ENCODE assay signal across 9 cellular contexts in genomic region chr13:34162545-34162936, GRCh38.
DNase-seq lines count a peak whose midpoint lies in the region; ATAC-seq and TF ChIP-seq lines count a peak whose summit lies in the region.
"Had no signal": no experiment of that assay in that cellular context is flagged by ENCODE, and none has a peak within 500 bp of the region (broad histone marks: within the 10 kb centered on the region; RNA-seq: fewer than 3 reads in every experiment).

No MANE protein-coding gene starts in this region.

- 0 out of 2 replicates have a peak overlapping the region, but pooled peaks have one; percentile 26 for H3K4me2 ChIP-seq in SK-N-SH

- intact Hi-C loops in upper lobe of right lung (cut with DNase I): no loop called here

- no peaks in the 10 kb centered on the region for H3K79me2 ChIP-seq in SK-N-SH (ENCODE audit: insufficient read depth)

- no peak overlapping the region for H3K4me3 Mint-ChIP-seq in mesothelial cell of epicardium
- H3K4me3 Mint-ChIP-seq: activated CD4-positive, alpha-beta memory T cell treated with anti-CD3 and anti-CD28 coated beads, Interleukin-2, amount 10 ng/mL, durations not matched to agents 7 days and 5 days had no signal

- TF ChIP-seq EP300 in SK-N-SH (IDR thresholded peaks at IDR 0.05; ENCODE audit: borderline replicate concordance in 1 of 2, low read depth in 1 of 2, low read length in 1 of 2): no peak

- no peaks in the 10 kb centered on the region for H3K27me3 Mint-ChIP-seq in mesothelial cell of epicardium (ENCODE audit: low read depth)

- ATAC-seq in SK-N-SH treated with all-trans-retinoic acid at 6 μM for 48 hours: no peak
- peak; percentile 69 for ATAC-seq in upper lobe of right lung

- DNase-seq in SK-N-SH (no peak), dedifferentiated amniotic fluid mesenchymal stem cell (ENCODE audit: extremely low spot score) (peak; percentile 37), mesothelial cell of epicardium (ENCODE audit: low spot score in 2 of 2, unreplicated experiment in 2 of 2) (no peak), upper lobe of right lung (no peak), D341Med (ENCODE audit: low spot score) (no peak), NCI-H345 treated with DMSO at 0.1 percent for 48 hours (lab: John Stamatoyannopoulos, UW; ENCODE audit: unreplicated experiment) (no peak), NCI-H446 treated with DMSO at 0.1 percent for 48 hours (lab: John Stamatoyannopoulos, UW) (no peak)
- DNase-seq: activated CD4-positive, alpha-beta memory T cell treated with anti-CD3 and anti-CD28 coated beads, Interleukin-2, amount 10 ng/mL, durations not matched to agents 7 days and 5 days had no signal

- H3K4me1 ChIP-seq in SK-N-SH (ENCODE audit: control insufficient read depth in 1 of 2, insufficient read depth in 2 of 2, low read depth in 1 of 2, low read length in 1 of 2) (peaks cover 0 to 23% of the 10 kb centered on the region in 2 experiments; a peak in 2 of 4 replicates), upper lobe of right lung (peaks cover 4% of the 10 kb centered on the region)

- H3K9ac ChIP-seq in SK-N-SH: 0 out of 2 replicates have a peak overlapping the region, but pooled peaks have one; percentile 18

- no peak for TF ChIP-seq RAD21 in SK-N-SH (IDR thresholded peaks at IDR 0.05; ENCODE audit: low read length)

- 64% methylated on average over 3 of the region's 3 CpGs for WGBS in SK-N-SH (ENCODE audit: low lambda C conversion rate)

- CTCF ChIA-PET in SK-N-SH (lab: Yijun Ruan, JAX): interaction anchor here (0.8 kb wide), 1 partner anchor 20 kb away, joined by 4 read pairs; no protein-coding TSS in a partner anchor

- H3K27ac Mint-ChIP-seq in mesothelial cell of epicardium: peak overlapping the region; percentile 27
- H3K27ac Mint-ChIP-seq: activated CD4-positive, alpha-beta memory T cell treated with anti-CD3 and anti-CD28 coated beads, Interleukin-2, amount 10 ng/mL, durations not matched to agents 7 days and 5 days had no signal

- H3K27ac ChIP-seq in SK-N-SH (ENCODE audit: low read depth in 2 of 2, low read length in 1 of 2) (peak overlapping the region; percentile 55 to 60), upper lobe of right lung (peak overlapping the region; percentile 28)

- H3K9me2 ChIP-seq in SK-N-SH: no peaks in the 10 kb centered on the region

- H4K20me1 ChIP-seq in SK-N-SH (ENCODE audit: insufficient read depth): no peaks in the 10 kb centered on the region

- no peaks in the 10 kb centered on the region for H3K27me3 ChIP-seq in SK-N-SH (ENCODE audit: insufficient read depth)
- no peaks in the 10 kb centered on the region for H3K27me3 ChIP-seq in upper lobe of right lung

- H3K9me3 ChIP-seq in SK-N-SH (no peaks in the 10 kb centered on the region), upper lobe of right lung (no peaks in the 10 kb centered on the region)

- POLR2A ChIA-PET in SK-N-SH (lab: Yijun Ruan, JAX): no interaction called here

- H2AFZ ChIP-seq in SK-N-SH (ENCODE audit: low read depth): peak overlapping the region; percentile 84; the same call in 1 of the 2 replicates

- H3K4me1 Mint-ChIP-seq in mesothelial cell of epicardium: peaks cover 31% of the 10 kb centered on the region

- H3K4me3 ChIP-seq in SK-N-SH (ENCODE audit: low read depth in 2 of 2, low read length in 1 of 2) (no peak overlapping the region), upper lobe of right lung (peak overlapping the region; percentile 12)

- H3F3A ChIP-seq in SK-N-SH (replicated peaks; ENCODE audit: insufficient read depth): no peaks in the 10 kb centered on the region

- H3K36me3 ChIP-seq in SK-N-SH (replicated peaks in 1 of 2; ENCODE audit: control insufficient read depth in 1 of 2, insufficient read depth in 2 of 2, low read length in 1 of 2) (no peaks in the 10 kb centered on the region), upper lobe of right lung (no peaks in the 10 kb centered on the region)

- TF ChIP-seq CTCF in SK-N-SH (IDR thresholded peaks at IDR 0.05) (no peak), mesothelial cell of epicardium (IDR thresholded peaks at IDR 0.05; ENCODE audit: unreplicated experiment) (no peak), upper lobe of right lung (IDR thresholded peaks at IDR 0.05) (no peak)

- H3K9me3 Mint-ChIP-seq in mesothelial cell of epicardium: peaks cover 7% of the 10 kb centered on the region

- H3K36me3 Mint-ChIP-seq in mesothelial cell of epicardium: no peaks in the 10 kb centered on the region

TF ChIP-seq in SK-N-SH, 30 proteins besides CTCF, POLR2A, EP300 and RAD21 (continues in another document):
- no peak for TF ChIP-seq POLR2AphosphoS5 (IDR thresholded peaks at IDR 0.05; ENCODE audit: low read depth, low read length)
- TF ChIP-seq MEF2A (IDR thresholded peaks at IDR 0.05; ENCODE audit: borderline replicate concordance, low read depth): no peak
- TF ChIP-seq TEAD4 (IDR thresholded peaks at IDR 0.05; ENCODE audit: borderline replicate concordance, insufficient read depth): no peak
- no peak for TF ChIP-seq REST (IDR thresholded peaks at IDR 0.05; ENCODE audit: low read depth, low read length)
- no peak for TF ChIP-seq FOXM1 (IDR thresholded peaks at IDR 0.05; ENCODE audit: low read depth)
- no peak for TF ChIP-seq GABPA (IDR thresholded peaks at IDR 0.05; ENCODE audit: low read depth)
- TF ChIP-seq RXRA (IDR thresholded peaks at IDR 0.05; ENCODE audit: borderline replicate concordance, low read depth): no peak
- no peak for TF ChIP-seq NFIC (IDR thresholded peaks at IDR 0.05; ENCODE audit: borderline replicate concordance)

TF ChIP-seq in SK-N-SH treated with all-trans-retinoic acid at 6 μM for 48 hours, 23 proteins besides CTCF, POLR2A, EP300 and RAD21:
- TF ChIP-seq OSR1 (CRISPR knock-in tag; IDR thresholded peaks at IDR 0.05) (no peak), GLIS3 (CRISPR knock-in tag; IDR thresholded peaks at IDR 0.05) (no peak), ISL1 (CRISPR knock-in tag; IDR thresholded peaks at IDR 0.05) (no peak)
TF ChIP-seq in SK-N-SH treated with all-trans-retinoic acid at 6 μM for 48 hours: peak in this region for 0.
